Comparison of ENCODE assay signal across 10 cellular contexts in the genomic region with DNA sequence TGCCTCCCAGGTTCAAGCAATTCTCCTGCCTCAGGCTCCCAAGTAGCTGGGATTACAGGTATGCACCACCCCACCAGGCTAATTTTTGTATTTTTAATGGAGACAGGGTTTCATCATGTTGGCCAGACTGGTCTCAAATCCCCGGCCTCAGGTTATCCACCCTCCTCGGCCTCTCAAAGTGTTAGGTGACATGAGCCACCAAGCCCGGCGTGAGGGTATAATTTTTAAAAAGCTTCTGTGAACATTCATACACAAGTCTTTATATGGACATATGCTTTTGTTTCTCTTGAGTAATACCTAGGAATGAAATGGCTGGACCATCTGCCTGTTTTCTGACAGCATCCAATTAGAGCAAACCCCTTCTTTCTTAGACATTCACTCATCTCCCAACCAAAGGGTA. TPM values are rescaled to one million over a fixed set of nuclear protein-coding genes. Genes with fewer than 3 reads are reported as not detected.
"Had no signal": no experiment of that assay in that cellular context is flagged by ENCODE, and none has a peak within 500 bp of the region (broad histone marks: within the 10 kb centered on the region; RNA-seq: fewer than 3 reads in every experiment).

No MANE protein-coding gene starts in this region.

- ATAC-seq: HCT116, HepG2 had no signal

- H3K9me3 ChIP-seq: HAP-1 had no signal

- H3K4me3 ChIP-seq: GM23248, HAP-1 had no signal

- H3K36me3 ChIP-seq: HAP-1 had no signal

- H3K4me1 ChIP-seq: HAP-1 had no signal

- H3K9ac ChIP-seq: GM23248 had no signal

- H3K27ac ChIP-seq: GM23248, HL-60 had no signal

- H2AFZ ChIP-seq: GM23248 had no signal

- DNase-seq: GM23248, GOT3, H7, HFFc6, KBM-7 had no signal

RNA-seq across cellular contexts. Expression of gene NAALAD2, which starts 14.3 kb away (rescaled TPM):
- polyA plus RNA-seq: IgD-negative memory B cell had no signal

RNA-seq across cellular contexts. Expression of gene UBTFL1, which starts 34.4 kb away (rescaled TPM):
- polyA plus RNA-seq: GM23248, HepG2, IgD-negative memory B cell had no signal
